In genomic region chr20:420721-421574, GRCh38 we compare ENCODE assay signal across 11 cellular contexts. TPM values are rescaled to one million over a fixed set of nuclear protein-coding genes. Genes with fewer than 3 reads are reported as not detected.
A peak's percentile ranks its signal among the peaks of the same experiment; 100 is the strongest.
DNase-seq lines count a peak whose midpoint lies in the region; ATAC-seq, FAIRE-seq and TF ChIP-seq lines count a peak whose summit lies in the region.
"Had no signal": no experiment of that assay in that cellular context is flagged by ENCODE, and none has a peak within 500 bp of the region (broad histone marks: within the 10 kb centered on the region; RNA-seq: fewer than 3 reads in every experiment).

No MANE protein-coding gene starts in this region.

- H3K4me1 ChIP-seq in H1 (replicated peaks in 1 of 4; ENCODE audit: control insufficient read depth in 3 of 4, insufficient read depth in 4 of 4, low read length in 3 of 4) = no peaks in the 10 kb centered on the region; a peak in 3 of 7 replicates
- H3K4me1 ChIP-seq: tibial artery had no signal

- DNase-seq in 8988T (peak; percentile 81), COLO829 (ENCODE audit: low spot score) (peak; percentile 80), NCI-H2081 treated with DMSO at 0.1 percent for 48 hours (lab: John Stamatoyannopoulos, UW) (peak; percentile 20), H1 (ENCODE audit: low read depth in 1 of 2, low spot score in 2 of 2) (peak in 1 of 2 experiments; percentile 67), HCEC 1CT (no peak), T-cell (no peak), GM19238 (ENCODE audit: insufficient read length, low spot score) (no peak)
- no peak for DNase-seq in NK-92 treated with Interleukin-12 subunit alpha and Interleukin-12 subunit beta, amount 100 ng/mL, for 24 hours (lab: John Stamatoyannopoulos, UW)
- DNase-seq: dorsolateral prefrontal cortex, GF-D8 had no signal

- TF ChIP-seq CTCF in H1 (IDR thresholded peaks at IDR 0.05; ENCODE audit: control extremely low read depth in 1 of 3, insufficient read depth in 1 of 3, low read depth in 1 of 3, low read length in 3 of 3) = no peak

- no peaks in the 10 kb centered on the region for H3K9me3 Mint-ChIP-seq in T-cell

- no peak overlapping the region for H4K5ac ChIP-seq in H1 (ENCODE audit: insufficient read length, low read depth, low read length)

- H3K4me3 ChIP-seq in H1 (ENCODE audit: extremely low read depth in 1 of 4, insufficient read depth in 2 of 4, low read depth in 3 of 4, low read length in 4 of 4) = no peak overlapping the region
- H3K4me3 ChIP-seq: dorsolateral prefrontal cortex, tibial artery had no signal

- no peak overlapping the region for H4K8ac ChIP-seq in H1 (ENCODE audit: extremely low read depth, insufficient read depth, low read length)

- H3K36me3 ChIP-seq in H1 (ENCODE audit: control insufficient read depth in 2 of 4, insufficient read depth in 4 of 4, low read length in 3 of 4) = peaks cover 3 to 34% (median 20%) of the 10 kb centered on the region in 4 experiments; a peak in 7 of 8 replicates

- no peak overlapping the region for H3K27ac ChIP-seq in H1 (ENCODE audit: low read depth, low read length)
- H3K27ac ChIP-seq: tibial artery had no signal

- H2AFZ ChIP-seq in H1 (ENCODE audit: low read length) = no peak overlapping the region

- POLR2A ChIA-PET in H1 (lab: Charles Lee; ENCODE audit: partially characterized antibody) = interaction anchor here (1.5 to 1.9 kb wide), 2 partner anchors 13 to 14 kb away, joined by 3 to 4 read pairs; no protein-coding TSS in a partner anchor
- POLR2A ChIA-PET in T-cell (lab: Charles Lee) = no interaction called here

- H2BK5ac ChIP-seq in H1 (ENCODE audit: low read depth, low read length) = no peak overlapping the region

- CTCF ChIA-PET in H1 (lab: Charles Lee; ENCODE audit: partially characterized antibody) (interaction anchor here (0.6 to 1.1 kb wide), 3 partner anchors 10 to 52 kb away, joined by 3 to 5 read pairs (median 4); no protein-coding TSS in a partner anchor), T-cell (lab: Charles Lee) (no interaction called here)

- no peak overlapping the region for H3K56ac ChIP-seq in H1 (replicated peaks; ENCODE audit: insufficient read length, low read depth, low read length)

- H3K9ac ChIP-seq in H1 (replicated peaks in 1 of 4; ENCODE audit: extremely low read depth in 1 of 4, low read depth in 3 of 4, low read length in 3 of 4) = no peak overlapping the region

- no peak for TF ChIP-seq POLR2A in H1 (IDR thresholded peaks at IDR 0.05; ENCODE audit: control extremely low read depth in 1 of 2, low read depth in 2 of 2, low read length in 2 of 2)

- no peak overlapping the region for H2BK120ac ChIP-seq in H1 (replicated peaks; ENCODE audit: low read depth, low read length)

- no peak overlapping the region for H3K23ac ChIP-seq in H1 (ENCODE audit: insufficient read length)

- H3K23me2 ChIP-seq in H1 (ENCODE audit: low read depth, low read length) = no peaks in the 10 kb centered on the region

- no peak overlapping the region for H2AK5ac ChIP-seq in H1 (ENCODE audit: low read depth, low read length)

- ATAC-seq in T-cell (replicated peaks in 1 of 4) = no peak

- no peak overlapping the region for H4K91ac ChIP-seq in H1 (replicated peaks; ENCODE audit: insufficient read length, low read length)

- no peak overlapping the region for H2BK15ac ChIP-seq in H1 (ENCODE audit: low read length)

- peaks cover 0 to 13% of the 10 kb centered on the region in 2 experiments for H4K20me1 ChIP-seq in H1 (replicated peaks in 1 of 2; ENCODE audit: control insufficient read depth in 1 of 2, insufficient read depth in 2 of 2, low read length in 2 of 2)

- H3K36me3 Mint-ChIP-seq in T-cell = peaks cover 47% of the 10 kb centered on the region

- no peak overlapping the region for H3K27ac Mint-ChIP-seq in T-cell

- peaks cover 16 to 20% (median 20%) of the 10 kb centered on the region in 3 donors for H3K4me1 Mint-ChIP-seq in T-cell

- WGBS in H1 (ENCODE audit: extremely low coverage in 1 of 2, insufficient coverage in 1 of 2, insufficient read length in 1 of 2, insufficient replicate concordance in 2 of 2, low coverage in 1 of 2, low lambda C conversion rate in 2 of 2, missing lambda C conversion rate in 1 of 2), 2 experiments = 96% methylated on average over 32 of the region's 49 CpGs; no CpG with 5 or more reads in 1 of the 2 experiments

- H3K4ac ChIP-seq in H1 (replicated peaks; ENCODE audit: insufficient read length, low read depth, low read length) = no peak overlapping the region

- H3K4me3 Mint-ChIP-seq in T-cell = no peak overlapping the region

- no peak overlapping the region for H3K18ac ChIP-seq in H1 (ENCODE audit: extremely low read depth, low read length)

- no peaks in the 10 kb centered on the region for H3K27me3 ChIP-seq in H1 (replicated peaks in 1 of 4; ENCODE audit: control insufficient read depth in 3 of 4, extremely low read depth in 1 of 4, insufficient read depth in 3 of 4, low read length in 3 of 4)
- H3K27me3 ChIP-seq: dorsolateral prefrontal cortex, tibial artery had no signal

- H3K9me3 ChIP-seq in H1 (ENCODE audit: insufficient read depth in 2 of 2, low read depth in 1 of 2, low read length in 1 of 2) = peaks cover 0 to 8% of the 10 kb centered on the region in 2 experiments; a peak in 1 of 4 replicates
- H3K9me3 ChIP-seq: tibial artery had no signal

- no peak for TF ChIP-seq RAD21 in H1 (IDR thresholded peaks at IDR 0.05 in 1 of 2, conservative IDR thresholded peaks at IDR 0.05 in 1 of 2; ENCODE audit: low read depth in 2 of 2, low read length in 2 of 2)

- 0 out of 2 replicates have a peak overlapping the region, but pooled peaks have one; percentile 1 for H2BK12ac ChIP-seq in H1 (ENCODE audit: low read depth, low read length)

- no peaks in the 10 kb centered on the region for H3K79me2 ChIP-seq in H1 (ENCODE audit: control insufficient read depth in 1 of 2, insufficient read depth in 2 of 2, low read length in 2 of 2)

- H3K79me1 ChIP-seq in H1 (ENCODE audit: low read depth, low read length) = no peaks in the 10 kb centered on the region; the same call in 1 of the 2 replicates

- no peaks in the 10 kb centered on the region for H3K27me3 Mint-ChIP-seq in T-cell

- no peak overlapping the region for H3K4me2 ChIP-seq in H1 (ENCODE audit: insufficient read depth in 1 of 2, low read depth in 2 of 2, low read length in 2 of 2)

- H3K14ac ChIP-seq in H1 (ENCODE audit: insufficient read length) = no peak overlapping the region

- H2BK20ac ChIP-seq in H1 (ENCODE audit: low read length) = no peak overlapping the region

- TF ChIP-seq EP300 in H1 (IDR thresholded peaks at IDR 0.05; ENCODE audit: borderline replicate concordance in 1 of 2, low read depth in 2 of 2, low read length in 2 of 2) = no peak

- FAIRE-seq in H1 (lab: Jason Lieb, UNC) = no peak

TF ChIP-seq in H1, 55 proteins besides CTCF, POLR2A, EP300 and RAD21:
- TF ChIP-seq HDAC6 (IDR thresholded peaks at IDR 0.05; ENCODE audit: low read depth, low read length) = no peak
- no peak for TF ChIP-seq SUZ12 (IDR thresholded peaks at IDR 0.05; ENCODE audit: low read length)
TF ChIP-seq in H1: peak in this region for 0.

RNA-seq across cellular contexts. Expression of gene RBCK1, which starts 12.8 kb away (rescaled TPM):
- total RNA-seq in H1 (2021; fragmentation: NEBNext Ultra II Directional; extraction: Animal tissue kit (Norgen Biotek cat#: 25700)) = 48.7 and 54.7 TPM in 2 replicates
- polyA plus RNA-seq in H1 (2011; rRNA removed) = 43.1 and 60.1 TPM in 2 replicates
- 42.6 TPM for polyA plus RNA-seq in H1 (2011; cell fraction: cytosol; rRNA removed)
- polyA plus RNA-seq in H1 (2011; cell fraction: nucleus; rRNA removed) = 121 TPM
- 61.2 to 71.1 TPM (median 65.0 TPM) in 4 replicates for polyA plus RNA-seq in H1 (2012, experiment 1 of 2)
- 49.7 TPM for polyA plus RNA-seq in H1 (2012, experiment 2 of 2)
- polyA plus RNA-seq in H1 (2013, experiment 1 of 2) = 42.6 TPM
- 41.0 TPM for polyA plus RNA-seq in H1 (2013, experiment 2 of 2)
- 25.1 and 25.9 TPM in 2 replicates for polyA minus RNA-seq in H1 (2011; rRNA and poly(A)+ RNA removed)
- 20.8 TPM for polyA minus RNA-seq in H1 (2011; cell fraction: cytosol; rRNA and poly(A)+ RNA removed)
- 32.7 TPM for polyA minus RNA-seq in H1 (2011; cell fraction: nucleus; rRNA and poly(A)+ RNA removed)
- total RNA-seq in T-cell = 100 to 1,000 TPM in 3 of 5 donors, 10 to 100 TPM in 2; 87.0 to 110 (median 105) TPM

RNA-seq across cellular contexts. Expression of gene TRIB3, which starts 40.4 kb away (rescaled TPM):
- total RNA-seq in H1 (2021; fragmentation: NEBNext Ultra II Directional; extraction: Animal tissue kit (Norgen Biotek cat#: 25700)) = 9.0 and 10.1 TPM in 2 replicates
- 17.1 and 30.0 TPM in 2 replicates for polyA plus RNA-seq in H1 (2011; rRNA removed)
- polyA plus RNA-seq in H1 (2011; cell fraction: cytosol; rRNA removed) = 20.6 TPM
- polyA plus RNA-seq in H1 (2011; cell fraction: nucleus; rRNA removed) = 22.8 TPM
- 4.7 to 10.2 TPM (median 8.5 TPM) in 4 replicates for polyA plus RNA-seq in H1 (2012, experiment 1 of 2)
- 11.2 TPM for polyA plus RNA-seq in H1 (2012, experiment 2 of 2)
- 8.1 TPM for polyA plus RNA-seq in H1 (2013, experiment 1 of 2)
- 8.1 TPM for polyA plus RNA-seq in H1 (2013, experiment 2 of 2)
- polyA minus RNA-seq in H1 (2011; rRNA and poly(A)+ RNA removed) = 10.1 and 14.9 TPM in 2 replicates
- polyA minus RNA-seq in H1 (2011; cell fraction: cytosol; rRNA and poly(A)+ RNA removed) = 11.1 TPM
- polyA minus RNA-seq in H1 (2011; cell fraction: nucleus; rRNA and poly(A)+ RNA removed) = 7.7 TPM
- 10 to 100 TPM in 3 of 5 donors, 1 to 10 TPM in 2; 3.2 to 19.2 (median 16.0) TPM for total RNA-seq in T-cell

RNA-seq across cellular contexts. Expression of gene TBC1D20, which starts 41.4 kb away (rescaled TPM):
- 16.2 and 17.1 TPM in 2 replicates for total RNA-seq in H1 (2021; fragmentation: NEBNext Ultra II Directional; extraction: Animal tissue kit (Norgen Biotek cat#: 25700))
- 14.5 and 17.4 TPM in 2 replicates for polyA plus RNA-seq in H1 (2011; rRNA removed)
- polyA plus RNA-seq in H1 (2011; cell fraction: cytosol; rRNA removed) = 15.3 TPM
- 17.6 TPM for polyA plus RNA-seq in H1 (2011; cell fraction: nucleus; rRNA removed)
- polyA plus RNA-seq in H1 (2012, experiment 1 of 2) = 10.3 to 13.8 TPM (median 11.1 TPM) in 4 replicates
- 7.3 TPM for polyA plus RNA-seq in H1 (2012, experiment 2 of 2)
- polyA plus RNA-seq in H1 (2013, experiment 1 of 2) = 9.0 TPM
- 9.2 TPM for polyA plus RNA-seq in H1 (2013, experiment 2 of 2)
- polyA minus RNA-seq in H1 (2011; rRNA and poly(A)+ RNA removed) = 28.3 and 34.3 TPM in 2 replicates
- polyA minus RNA-seq in H1 (2011; cell fraction: cytosol; rRNA and poly(A)+ RNA removed) = 9.1 TPM
- 8.4 TPM for polyA minus RNA-seq in H1 (2011; cell fraction: nucleus; rRNA and poly(A)+ RNA removed)
- 10 to 100 TPM; 28.9 to 42.7 (median 39.5) TPM for total RNA-seq in T-cell

Comparison
In these comparisons a context has a peak if more than half of its experiments do, and no peak if none do; other contexts are left out.
1. DNase-seq: peak in 8988T (single experiment), COLO829 (single experiment) and NCI-H2081 treated with DMSO at 0.1 percent for 48 hours (single experiment); none in HCEC 1CT (single experiment), T-cell (0 of 34), NK-92 treated with Interleukin-12 subunit alpha and Interleukin-12 subunit beta, amount 100 ng/mL, for 24 hours (single experiment) and GM19238 (single experiment).